In the genomic region with DNA sequence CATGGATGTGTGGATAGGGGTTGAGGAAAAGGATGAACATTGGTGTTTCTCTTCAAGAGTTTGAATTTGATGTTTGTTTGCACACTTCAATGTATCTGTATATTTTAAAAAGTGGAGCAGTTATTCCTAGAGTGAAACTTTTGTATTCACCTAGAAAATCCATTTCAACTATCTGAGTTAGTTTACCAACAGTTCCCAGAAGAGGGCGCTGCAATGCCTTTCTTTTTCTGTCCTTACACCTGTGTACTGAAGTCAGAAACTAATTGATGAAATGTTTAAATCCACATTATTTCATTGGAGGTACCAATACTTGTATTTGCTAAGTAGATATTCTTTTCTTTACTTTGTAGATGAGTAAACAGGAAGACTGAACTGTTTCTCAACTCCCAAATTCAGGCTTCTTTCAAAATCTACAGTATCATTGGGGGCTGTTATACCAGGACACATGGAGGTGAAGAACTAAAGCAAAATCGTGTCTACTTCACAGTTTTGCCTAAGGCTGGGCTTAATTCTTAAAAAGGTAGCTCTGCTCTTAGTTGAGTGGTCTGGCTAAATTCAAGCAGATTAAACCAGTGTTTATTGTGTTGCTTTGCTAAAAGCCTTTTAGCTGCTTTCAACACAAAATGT, we compare ENCODE assay signal across 7 cellular contexts. TPM values are rescaled to one million over a fixed set of nuclear protein-coding genes. Genes with fewer than 3 reads are reported as not detected.
A peak's percentile ranks its signal among the peaks of the same experiment; 100 is the strongest.
DNase-seq lines count a peak whose midpoint lies in the region; ATAC-seq, FAIRE-seq and TF ChIP-seq lines count a peak whose summit lies in the region.

No MANE protein-coding gene starts in this region.

- H3K9ac ChIP-seq in IMR-90 (ENCODE audit: low read depth, low read length): no peak overlapping the region
- no peak overlapping the region for H3K9ac ChIP-seq in kidney (ENCODE audit: low read length in 2 of 2)

- POLR2A ChIA-PET in IMR-90 (lab: Charles Lee; ENCODE audit: unreplicated experiment): no interaction called here

- H3K4me2 ChIP-seq in IMR-90 (ENCODE audit: low read depth, low read length): no peak overlapping the region

- peak overlapping the region; percentile 69 for H3K4me3 Mint-ChIP-seq in T-helper 17 cell

- CTCF ChIA-PET in IMR-90 (lab: Yijun Ruan, JAX): interaction anchor here (0.6 to 2.2 kb wide), 6 partner anchors 66 to 303 kb away, joined by 3 to 9 read pairs (median 4); no protein-coding TSS in a partner anchor

- H2BK20ac ChIP-seq in IMR-90 (ENCODE audit: low read depth, low read length): no peak overlapping the region

- H3K27ac ChIP-seq in IMR-90 (ENCODE audit: insufficient read depth, low read length) (no peak overlapping the region), adrenal gland (no peak overlapping the region), kidney (ENCODE audit: low read depth in 2 of 2, low read length in 2 of 2) (no peak overlapping the region)

- no peak overlapping the region for H2BK15ac ChIP-seq in IMR-90 (ENCODE audit: low read depth, low read length)

- dilution Hi-C loops in IMR-90 (cut with HindIII; ENCODE audit: low sequenced_read_pairs, unreplicated experiment): loop anchor here (10.0 kb wide), 1 partner anchor 71 kb away; no protein-coding TSS in a partner anchor

- H3K4me3 ChIP-seq in GM12864 (ENCODE audit: low read depth, low read length): no peak overlapping the region
- no peak overlapping the region for H3K4me3 ChIP-seq in IMR-90 (ENCODE audit: insufficient read depth, low read depth, low read length)
- no peak overlapping the region for H3K4me3 ChIP-seq in adrenal gland
- H3K4me3 ChIP-seq in kidney (ENCODE audit: low read length in 2 of 2): no peak overlapping the region

- TF ChIP-seq POLR2A in IMR-90 (IDR thresholded peaks at IDR 0.05; ENCODE audit: low read depth, low read length) (no peak), adrenal gland (IDR thresholded peaks at IDR 0.05) (no peak)

- peaks cover 2% of the 10 kb centered on the region for H3K36me3 Mint-ChIP-seq in T-helper 17 cell (ENCODE audit: low read depth)

- no peak overlapping the region for H2BK5ac ChIP-seq in IMR-90 (ENCODE audit: low read depth, low read length, poor library complexity, severe bottlenecking)

- no peak overlapping the region for H3K14ac ChIP-seq in IMR-90 (replicated peaks; ENCODE audit: low read depth, low read length)

- no peak overlapping the region for H3K56ac ChIP-seq in IMR-90 (ENCODE audit: extremely low read depth, insufficient read depth, low read length)

- H4K91ac ChIP-seq in IMR-90 (ENCODE audit: insufficient read depth, low read depth, low read length): no peak overlapping the region

- peak; percentile 62 for TF ChIP-seq CTCF in GM12864 (IDR thresholded peaks at IDR 0.05; ENCODE audit: low read depth, low read length, missing control alignments)
- peak; percentile 87 for TF ChIP-seq CTCF in IMR-90 (conservative IDR thresholded peaks at IDR 0.05; ENCODE audit: low read depth, low read length)
- peak; percentile 48 to 69 (median 66) for TF ChIP-seq CTCF in adrenal gland (IDR thresholded peaks at IDR 0.05)
- TF ChIP-seq CTCF in kidney (IDR thresholded peaks at IDR 0.05; ENCODE audit: borderline replicate concordance, extremely low read depth, insufficient read depth): peak; percentile 64

- FAIRE-seq in kidney (lab: Jason Lieb, UNC): peak; percentile 53

- H3K4me1 Mint-ChIP-seq in T-helper 17 cell: peaks cover 45% of the 10 kb centered on the region

- H3K27ac Mint-ChIP-seq in T-helper 17 cell: peak overlapping the region; percentile 88

- peak; percentile 62 for ATAC-seq in IMR-90 (ENCODE audit: low read depth)
- peak; percentile 86 for ATAC-seq in T-helper 17 cell
- ATAC-seq in GM21390 (IDR thresholded peaks at IDR 0.05; ENCODE audit: unreplicated experiment): no peak

- no peak overlapping the region for H3K4ac ChIP-seq in IMR-90 (ENCODE audit: low read depth, low read length)

- no peaks in the 10 kb centered on the region for H3K36me3 ChIP-seq in IMR-90 (ENCODE audit: control insufficient read depth, insufficient read depth, low read length)
- H3K36me3 ChIP-seq in adrenal gland (replicated peaks in 1 of 2): no peaks in the 10 kb centered on the region
- no peaks in the 10 kb centered on the region for H3K36me3 ChIP-seq in kidney (ENCODE audit: control insufficient read depth in 1 of 2, insufficient read depth in 2 of 2, low read length in 2 of 2)

- H3K27me3 ChIP-seq in IMR-90 (ENCODE audit: control insufficient read depth, insufficient read depth, low read length): no peaks in the 10 kb centered on the region; the same call in 1 of the 2 replicates
- H3K27me3 ChIP-seq in adrenal gland: no peaks in the 10 kb centered on the region

- H4K20me1 ChIP-seq in IMR-90 (ENCODE audit: insufficient read depth, low read length): no peaks in the 10 kb centered on the region

- intact Hi-C loops in IMR-90 (cut with micrococcal nuclease) (loop anchor here (1.0 to 2.0 kb wide), 2 partner anchors 74 to 303 kb away; no protein-coding TSS in a partner anchor), adrenal gland (cut with DNase I) (loop anchor here (5.0 kb wide), 2 partner anchors 73 to 302 kb away; no protein-coding TSS in a partner anchor), kidney (cut with DNase I) (loop anchor here (5.0 kb wide), 1 partner anchor 73 kb away; no protein-coding TSS in a partner anchor)

- no peaks in the 10 kb centered on the region for H3K9me1 ChIP-seq in IMR-90 (ENCODE audit: insufficient read depth, low read length)

- H2BK120ac ChIP-seq in IMR-90 (ENCODE audit: low read depth, low read length): no peak overlapping the region

- no peak overlapping the region for H2AK5ac ChIP-seq in IMR-90 (ENCODE audit: low read depth, low read length)

- H3K18ac ChIP-seq in IMR-90 (ENCODE audit: low read depth, low read length): no peak overlapping the region

- no peak overlapping the region for H3K23ac ChIP-seq in IMR-90 (ENCODE audit: low read depth, low read length)

- no peak overlapping the region for H4K5ac ChIP-seq in IMR-90 (ENCODE audit: low read depth, low read length)

- peak; percentile 85 for TF ChIP-seq RAD21 in IMR-90 (IDR thresholded peaks at IDR 0.05; ENCODE audit: low read length)

- no peaks in the 10 kb centered on the region for H3K79me1 ChIP-seq in IMR-90 (ENCODE audit: low read depth in 1 of 2, low read length in 2 of 2)

- BruUV-seq in IMR-90 (replicated peaks; lab: Mats Ljungman, UMichigan): no TSS peak

- no peaks in the 10 kb centered on the region for H3K4me1 ChIP-seq in IMR-90 (ENCODE audit: control insufficient read depth, insufficient read depth, low read length)
- no peaks in the 10 kb centered on the region for H3K4me1 ChIP-seq in adrenal gland (replicated peaks in 1 of 2)
- H3K4me1 ChIP-seq in kidney (ENCODE audit: control insufficient read depth in 1 of 2, insufficient read depth in 1 of 2, low read depth in 1 of 2, low read length in 2 of 2): no peaks in the 10 kb centered on the region

- H2AFZ ChIP-seq in IMR-90 (replicated peaks; ENCODE audit: low read length, poor library complexity): no peak overlapping the region

- DNase-seq in GM12864 (ENCODE audit: low read depth): no peak
- DNase-seq in IMR-90: peak; percentile 47
- DNase-seq in T-helper 17 cell: peak; percentile 46 to 73 (median 47)
- peak in 6 of 7 donors; percentile 43 to 83 (median 64) for DNase-seq in adrenal gland
- DNase-seq in kidney: no peak
- DNase-seq in stimulated activated CD4-positive, alpha-beta T cell treated with anti-CD3 and anti-CD28 coated beads, TNF-alpha, amount 100 ng/mL, for 48 hours (ENCODE audit: low read depth in 3 of 3): peak in 2 of 3 donors; percentile 65 to 69

- H2AK9ac ChIP-seq in IMR-90 (replicated peaks; ENCODE audit: low read depth, low read length, poor library complexity): no peak overlapping the region

- H3K9me3 ChIP-seq in IMR-90 (ENCODE audit: control insufficient read depth, insufficient read depth, low read length) (no peaks in the 10 kb centered on the region), T-helper 17 cell (ENCODE audit: control insufficient read depth, low read length, poor library complexity, severe bottlenecking) (no peaks in the 10 kb centered on the region), adrenal gland (replicated peaks in 1 of 3) (no peaks in the 10 kb centered on the region), kidney (ENCODE audit: control insufficient read depth in 1 of 2, low read length in 2 of 2) (no peaks in the 10 kb centered on the region)

- no CpG with 5 or more reads among the region's 2 CpGs for WGBS in IMR-90 (ENCODE audit: extremely low coverage in 2 of 2, insufficient read length in 1 of 2), 2 experiments
- WGBS in adrenal gland, 4 donors: 24 to 30% (median 26%) methylated on average over 2 of the region's 2 CpGs

- no peaks in the 10 kb centered on the region for H3K27me3 Mint-ChIP-seq in T-helper 17 cell

- in situ Hi-C loops in IMR-90 (cut with MboI; ENCODE audit: low sequenced_read_pairs): loop anchor here (25.0 kb wide), 1 partner anchor 297 kb away; no protein-coding TSS in a partner anchor

- H4K8ac ChIP-seq in IMR-90 (ENCODE audit: low read depth in 2 of 2, low read length in 2 of 2): no peak overlapping the region

TF ChIP-seq in IMR-90, 13 proteins besides CTCF, POLR2A, EP300 and RAD21:
- TF ChIP-seq RCOR1 (IDR thresholded peaks at IDR 0.05; ENCODE audit: insufficient replicate concordance, low read length) (no peak), SMC3 (IDR thresholded peaks at IDR 0.05; ENCODE audit: low read depth, low read length) (peak; percentile 76)
TF ChIP-seq in IMR-90: peak in this region for 1.

RNA-seq across cellular contexts. Expression of gene KLRB1, which starts 26.6 kb away (rescaled TPM):
- not detected in 2 replicates for total RNA-seq in IMR-90 (2012; rRNA removed)
- not detected in 2 replicates for polyA plus RNA-seq in IMR-90 (2012; rRNA removed)
- not detected in 2 replicates for polyA plus RNA-seq in IMR-90 (2012; cell fraction: cytosol; rRNA removed)
- polyA plus RNA-seq in IMR-90 (2012; cell fraction: nucleus; rRNA removed; ENCODE audit: low replicate concordance): not detected in 2 replicates
- 100 to 1,000 TPM; 182 to 229 TPM for total RNA-seq in T-helper 17 cell
- 1 to 10 TPM in 2 of 8 donors, under 1 TPM in 5, not detected in 1; 0.18 to 1.7 (median 0.74) TPM for total RNA-seq in adrenal gland
- polyA plus RNA-seq in adrenal gland: under 1 TPM; 0.13 to 0.48 (median 0.24) TPM
- 3.0 TPM for total RNA-seq in kidney
- polyA plus RNA-seq in kidney (ENCODE audit: insufficient read depth, low read depth, low replicate concordance): 0.73 TPM

RNA-seq across cellular contexts. Expression of gene CLEC2D, which starts 35.2 kb away (rescaled TPM):
- 0.72 and 1.1 TPM in 2 replicates for total RNA-seq in IMR-90 (2012; rRNA removed)
- 0.80 and 1.2 TPM in 2 replicates for polyA plus RNA-seq in IMR-90 (2012; rRNA removed)
- polyA plus RNA-seq in IMR-90 (2012; cell fraction: cytosol; rRNA removed): 0.05 and 0.08 TPM in 2 replicates
- 2.3 and 18.8 TPM in 2 replicates for polyA plus RNA-seq in IMR-90 (2012; cell fraction: nucleus; rRNA removed; ENCODE audit: low replicate concordance)
- 100 to 1,000 TPM; 151 to 173 TPM for total RNA-seq in T-helper 17 cell
- 1 to 10 TPM; 1.9 to 9.5 (median 2.8) TPM for total RNA-seq in adrenal gland
- 10 to 100 TPM in 1 of 3 donors, 1 to 10 TPM in 1, under 1 TPM in 1; 0.75 to 12.4 (median 3.0) TPM for polyA plus RNA-seq in adrenal gland
- 22.4 TPM for total RNA-seq in kidney
- 2.5 TPM for polyA plus RNA-seq in kidney (ENCODE audit: insufficient read depth, low read depth, low replicate concordance)

Comparison
In these comparisons a context has a peak if more than half of its experiments do, and no peak if none do; other contexts are left out.
1. DNase-seq: peak in IMR-90 (single experiment), T-helper 17 cell (3 of 3), adrenal gland (6 of 7) and stimulated activated CD4-positive, alpha-beta T cell treated with anti-CD3 and anti-CD28 coated beads, TNF-alpha, amount 100 ng/mL, for 48 hours (2 of 3); none in GM12864 (single experiment) and kidney (single experiment).
2. RNA of gene KLRB1, which starts 26.6 kb away (total RNA-seq): 182 to 229 TPM in T-helper 17 cell; 3.0 TPM in kidney (single experiment), 0.18 to 1.7 TPM in adrenal gland and not detected in IMR-90; every median in the first group is over 10 times any median in the second.
3. Peak in every context shown above with its lines, with median percentiles within 50 percentile points of each other: CTCF ChIP-seq.